Comparison of ENCODE assay signal across 8 cellular contexts in the genomic region with DNA sequence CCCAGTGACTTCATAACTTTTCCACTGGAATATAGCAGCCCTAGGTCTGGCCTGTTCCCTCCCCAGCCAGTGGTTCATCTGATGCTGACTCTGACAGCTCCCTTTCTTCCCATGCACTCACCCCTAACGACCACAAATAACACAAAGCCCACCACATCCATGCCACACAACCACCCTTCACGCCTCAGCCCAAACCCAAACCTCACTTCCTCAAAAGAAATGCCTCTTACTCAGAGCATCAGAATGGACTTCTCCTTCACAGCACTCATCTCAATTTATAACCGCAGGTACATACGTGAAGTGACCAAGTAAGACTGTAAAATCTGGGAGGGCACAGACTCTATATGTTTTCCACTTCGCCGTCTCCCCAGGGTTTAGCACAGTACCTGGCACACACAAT. TPM values are rescaled to one million over a fixed set of nuclear protein-coding genes. Genes with fewer than 3 reads are reported as not detected.
DNase-seq lines count a peak whose midpoint lies in the region; ATAC-seq, FAIRE-seq and TF ChIP-seq lines count a peak whose summit lies in the region.

No MANE protein-coding gene starts in this region.

- peaks cover 0 to 29% (median 5%) of the 10 kb centered on the region in 5 donors for H3K36me3 Mint-ChIP-seq in naive thymus-derived CD4-positive, alpha-beta T cell

- peaks cover 0 to 35% (median 22%) of the 10 kb centered on the region in 3 experiments for H3K36me3 ChIP-seq in naive thymus-derived CD4-positive, alpha-beta T cell (ENCODE audit: control insufficient read depth in 2 of 3, insufficient read depth in 3 of 3, low read length in 3 of 3)

- H3K27ac ChIP-seq in naive thymus-derived CD4-positive, alpha-beta T cell (ENCODE audit: low read depth, low read length) = peak overlapping the region; percentile 96
- H3K27ac ChIP-seq in RWPE1 = no peak overlapping the region

- H3K9me3 ChIP-seq in naive thymus-derived CD4-positive, alpha-beta T cell (ENCODE audit: control insufficient read depth in 2 of 3, low read length in 3 of 3) = no peaks in the 10 kb centered on the region

- DNase-seq in GM12865 (ENCODE audit: low read depth) (peak; percentile 63), RCC 7860 (ENCODE audit: low spot score) (peak; percentile 44), cardiac fibroblast (ENCODE audit: low read depth in 2 of 2) (peak in 1 of 2 donors; percentile 14), RWPE1 (ENCODE audit: low spot score) (no peak), T1000 (lab: John Stamatoyannopoulos, UW) (no peak)
- DNase-seq in naive thymus-derived CD4-positive, alpha-beta T cell = peak in 4 of 9 donors; percentile 2 to 49 (median 22)

- CTCF ChIA-PET in naive thymus-derived CD4-positive, alpha-beta T cell (lab: Charles Lee) = interaction anchor here (1.1 kb wide), 1 partner anchor 26 kb away, joined by 4 read pairs; no protein-coding TSS in a partner anchor
- CTCF ChIA-PET in RWPE1 (lab: Yijun Ruan, JAX) = interaction anchor here (0.7 kb wide), 1 partner anchor 118 kb away, joined by 3 read pairs; no protein-coding TSS in a partner anchor

- peak overlapping the region; percentile 90 to 99 (median 98) for H3K27ac Mint-ChIP-seq in naive thymus-derived CD4-positive, alpha-beta T cell

- ATAC-seq in naive thymus-derived CD4-positive, alpha-beta T cell = no peak
- ATAC-seq in GM21723 (IDR thresholded peaks at IDR 0.05; ENCODE audit: unreplicated experiment) (no peak), HG03280 (IDR thresholded peaks at IDR 0.05; ENCODE audit: unreplicated experiment) (no peak)

- H3K27me3 ChIP-seq in naive thymus-derived CD4-positive, alpha-beta T cell (ENCODE audit: control insufficient read depth in 2 of 2, insufficient read depth in 2 of 2, low read length in 2 of 2) = no peaks in the 10 kb centered on the region

- peaks cover 21 to 42% (median 30%) of the 10 kb centered on the region in 7 donors for H3K4me1 Mint-ChIP-seq in naive thymus-derived CD4-positive, alpha-beta T cell

- peaks cover 0 to 9% (median 2%) of the 10 kb centered on the region in 5 donors for H3K27me3 Mint-ChIP-seq in naive thymus-derived CD4-positive, alpha-beta T cell

- POLR2A ChIA-PET in naive thymus-derived CD4-positive, alpha-beta T cell (lab: Charles Lee) = interaction anchor here (0.6 to 3.5 kb wide), 10 partner anchors 10 to 954 kb away, joined by 3 to 23 read pairs (median 7); a partner anchor contains a TSS
- POLR2A ChIA-PET in RWPE1 (lab: Yijun Ruan, JAX; ENCODE audit: low non-redundant PET) = no interaction called here

- intact Hi-C loops in naive thymus-derived CD4-positive, alpha-beta T cell (cut with micrococcal nuclease) = loop anchor here (1.0 to 10.0 kb wide), 5 partner anchors 47 to 1167 kb away; a partner anchor contains a TSS

- H3K4me3 Mint-ChIP-seq in naive thymus-derived CD4-positive, alpha-beta T cell = peak overlapping the region; percentile 90 to 99 (median 96)

- TF ChIP-seq CTCF in GM12865 (IDR thresholded peaks at IDR 0.05; ENCODE audit: insufficient read depth, low read depth, low read length, missing control alignments) = no peak
- TF ChIP-seq CTCF in cardiac fibroblast (IDR thresholded peaks at IDR 0.05; ENCODE audit: low read depth, low read length) = no peak
- no peak for TF ChIP-seq CTCF in RWPE1 (conservative IDR thresholded peaks at IDR 0.05; ENCODE audit: low read depth)

- FAIRE-seq in RCC 7860 (lab: Jason Lieb, UNC) = no peak

- H3K4me1 ChIP-seq in naive thymus-derived CD4-positive, alpha-beta T cell (ENCODE audit: control insufficient read depth in 2 of 2, insufficient read depth in 2 of 2, low read length in 2 of 2) = peaks cover 8 to 14% of the 10 kb centered on the region in 2 donors

- H3K4me3 ChIP-seq in GM12865 (ENCODE audit: low read depth, low read length) (peak overlapping the region; percentile 95), cardiac fibroblast (replicated peaks in 1 of 2; ENCODE audit: low read depth in 2 of 2, low read length in 2 of 2) (peak overlapping the region; percentile 92 to 98)
- H3K4me3 ChIP-seq in naive thymus-derived CD4-positive, alpha-beta T cell (ENCODE audit: low read length) = peak overlapping the region; percentile 83

- peaks cover 0 to 1% (median 0%) of the 10 kb centered on the region in 11 donors for H3K9me3 Mint-ChIP-seq in naive thymus-derived CD4-positive, alpha-beta T cell

RNA-seq across cellular contexts. Expression of a gene that starts 1.1 kb away (rescaled TPM):
- 10 to 100 TPM; 20.5 to 54.4 (median 39.6) TPM for total RNA-seq in naive thymus-derived CD4-positive, alpha-beta T cell
- polyA plus RNA-seq in naive thymus-derived CD4-positive, alpha-beta T cell = 10 to 100 TPM; 21.6 to 30.3 TPM

RNA-seq across cellular contexts. Expression of a gene that starts 32.8 kb away (rescaled TPM):
- 100 to 1,000 TPM in 1 of 5 experiments, 10 to 100 TPM in 4; 57.6 to 104 (median 76.0) TPM for total RNA-seq in naive thymus-derived CD4-positive, alpha-beta T cell
- 10 to 100 TPM; 20.2 to 23.9 TPM for polyA plus RNA-seq in naive thymus-derived CD4-positive, alpha-beta T cell

Comparison
In these comparisons a context has a peak if more than half of its experiments do, and no peak if none do; other contexts are left out.
1. DNase-seq: peak in GM12865 (single experiment) and RCC 7860 (single experiment); none in RWPE1 (single experiment) and T1000 (single experiment).
2. Peak in every context shown above with its lines, with median percentiles within 50 percentile points of each other: H3K4me3 ChIP-seq.